In genomic region chr16:31268891-31269290, GRCh38 we compare ENCODE assay signal across 25 cellular contexts. TPM values are rescaled to one million over a fixed set of nuclear protein-coding genes. Genes with fewer than 3 reads are reported as not detected.
DNase-seq lines count a peak whose midpoint lies in the region; ATAC-seq and TF ChIP-seq lines count a peak whose summit lies in the region.
"Had no signal": no experiment of that assay in that cellular context is flagged by ENCODE, and none has a peak within 500 bp of the region (broad histone marks: within the 10 kb centered on the region; RNA-seq: fewer than 3 reads in every experiment).

No MANE protein-coding gene starts in this region.

- H3K27me3 Mint-ChIP-seq in dendritic cell treated with granulocyte-macrophage colony-stimulating factor and Interleukin-4, amounts not matched to agents 40 ng/mL and 50 ng/mL, for 4 days = no peaks in the 10 kb centered on the region
- H3K27me3 Mint-ChIP-seq in osteocyte (ENCODE audit: unreplicated experiment) (peaks cover 15% of the 10 kb centered on the region), neural progenitor cell (ENCODE audit: insufficient read depth, low read depth) (peaks cover 2% of the 10 kb centered on the region)

- no peaks in the 10 kb centered on the region for H3K36me3 ChIP-seq in OCI-LY3 (replicated peaks; ENCODE audit: low read depth, low read length)
- no peaks in the 10 kb centered on the region for H3K36me3 ChIP-seq in neural progenitor cell

- H3K27ac Mint-ChIP-seq in dendritic cell treated with granulocyte-macrophage colony-stimulating factor and Interleukin-4, amounts not matched to agents 40 ng/mL and 50 ng/mL, for 4 days = peak overlapping the region; percentile 31
- no peak overlapping the region for H3K27ac Mint-ChIP-seq in osteocyte (ENCODE audit: unreplicated experiment)
- H3K27ac Mint-ChIP-seq in neural progenitor cell = no peak overlapping the region

- H3K9me3 ChIP-seq in OCI-LY3 (ENCODE audit: insufficient read depth, low read length) = no peaks in the 10 kb centered on the region
- no peaks in the 10 kb centered on the region for H3K9me3 ChIP-seq in neural progenitor cell (ENCODE audit: low read depth)

- H3K9ac ChIP-seq in OCI-LY3 (ENCODE audit: low read length) (no peak overlapping the region), neural progenitor cell (no peak overlapping the region)
- H3K9ac ChIP-seq: KMS-11 had no signal

- no peaks in the 10 kb centered on the region for H3F3A ChIP-seq in neural progenitor cell (ENCODE audit: low read depth)

- ATAC-seq in HG02798 (IDR thresholded peaks at IDR 0.05; ENCODE audit: poor library complexity, unreplicated experiment) = no peak
- ATAC-seq: HCT116, Right ventricle myocardium inferior had no signal

- no peaks in the 10 kb centered on the region for H3K27me3 ChIP-seq in OCI-LY3 (ENCODE audit: low read depth, low read length)
- no peaks in the 10 kb centered on the region for H3K27me3 ChIP-seq in neural progenitor cell

- H3K9me3 Mint-ChIP-seq in dendritic cell treated with granulocyte-macrophage colony-stimulating factor and Interleukin-4, amounts not matched to agents 40 ng/mL and 50 ng/mL, for 4 days = no peaks in the 10 kb centered on the region
- H3K9me3 Mint-ChIP-seq in osteocyte (ENCODE audit: unreplicated experiment) = no peaks in the 10 kb centered on the region
- H3K9me3 Mint-ChIP-seq in neural progenitor cell = no peaks in the 10 kb centered on the region

- peaks cover 67% of the 10 kb centered on the region for H3K4me1 Mint-ChIP-seq in dendritic cell treated with granulocyte-macrophage colony-stimulating factor and Interleukin-4, amounts not matched to agents 40 ng/mL and 50 ng/mL, for 4 days (ENCODE audit: low read depth)
- peaks cover 3% of the 10 kb centered on the region for H3K4me1 Mint-ChIP-seq in osteocyte (ENCODE audit: unreplicated experiment)
- H3K4me1 Mint-ChIP-seq in neural progenitor cell = no peaks in the 10 kb centered on the region

- peak overlapping the region; percentile 29 for H3K4me2 ChIP-seq in OCI-LY3 (ENCODE audit: low read length)
- H3K4me2 ChIP-seq in neural progenitor cell = no peak overlapping the region
- H3K4me2 ChIP-seq: KMS-11 had no signal

- H3K36me3 Mint-ChIP-seq in dendritic cell treated with granulocyte-macrophage colony-stimulating factor and Interleukin-4, amounts not matched to agents 40 ng/mL and 50 ng/mL, for 4 days (ENCODE audit: low read depth) = peaks cover 97% of the 10 kb centered on the region
- no peaks in the 10 kb centered on the region for H3K36me3 Mint-ChIP-seq in osteocyte (ENCODE audit: unreplicated experiment)
- H3K36me3 Mint-ChIP-seq in neural progenitor cell = no peaks in the 10 kb centered on the region

- H3K4me3 ChIP-seq in OCI-LY3 (ENCODE audit: low read length) (no peak overlapping the region), neural progenitor cell (no peak overlapping the region)

- no peaks in the 10 kb centered on the region for H3K79me2 ChIP-seq in OCI-LY3 (ENCODE audit: low read length)
- no peaks in the 10 kb centered on the region for H3K79me2 ChIP-seq in neural progenitor cell (ENCODE audit: low read depth)

- H2AFZ ChIP-seq in OCI-LY3 (ENCODE audit: low read depth, low read length) (no peak overlapping the region), neural progenitor cell (replicated peaks) (no peak overlapping the region)

- no peak overlapping the region for H3K4me3 Mint-ChIP-seq in dendritic cell treated with granulocyte-macrophage colony-stimulating factor and Interleukin-4, amounts not matched to agents 40 ng/mL and 50 ng/mL, for 4 days
- H3K4me3 Mint-ChIP-seq in osteocyte (ENCODE audit: unreplicated experiment) (no peak overlapping the region), neural progenitor cell (no peak overlapping the region)

- TF ChIP-seq CTCF in OCI-LY3 (IDR thresholded peaks at IDR 0.05; ENCODE audit: low read depth, low read length) = no peak
- no peak for TF ChIP-seq CTCF in osteocyte (IDR thresholded peaks at IDR 0.05)
- no peak for TF ChIP-seq CTCF in neural progenitor cell (IDR thresholded peaks at IDR 0.05)

- intact Hi-C loops in dendritic cell treated with granulocyte-macrophage colony-stimulating factor and Interleukin-4, amounts not matched to agents 40 ng/mL and 50 ng/mL, for 4 days (cut with micrococcal nuclease) = loop anchor here (10.0 kb wide), 1 partner anchor 46 kb away; no protein-coding TSS in a partner anchor

- H4K20me1 ChIP-seq in OCI-LY3 (ENCODE audit: insufficient read depth, low read length) (no peaks in the 10 kb centered on the region), neural progenitor cell (ENCODE audit: low read depth) (no peaks in the 10 kb centered on the region)

- H3K4me1 ChIP-seq in OCI-LY3 (ENCODE audit: low read length) (peaks cover 56% of the 10 kb centered on the region), neural progenitor cell (no peaks in the 10 kb centered on the region)

- peak; percentile 44 for DNase-seq in activated CD8-positive, alpha-beta memory T cell treated with anti-CD3 and anti-CD28 coated beads for 24 hours
- DNase-seq in activated CD8-positive, alpha-beta memory T cell treated with anti-CD3 and anti-CD28 coated beads, Interleukin-2, amount 50 U/mL, for 4 hours = no peak
- DNase-seq in osteocyte (ENCODE audit: extremely low spot score, unreplicated experiment) = peak; percentile 49
- no peak for DNase-seq in NCI-H1092 treated with DMSO at 0.1 percent for 48 hours (lab: John Stamatoyannopoulos, UW)
- no peak for DNase-seq in neural progenitor cell (ENCODE audit: low spot score)
- DNase-seq: AML-193, DMS53, GDM1, GOT3, IMR-90, NCI-H1105, NCI-H146, NCI-H2029, NCI-H226, NCI-H524, NCI-H82 had no signal

- H3K27ac ChIP-seq in OCI-LY3 (ENCODE audit: low read length) = no peak overlapping the region
- H3K27ac ChIP-seq in neural progenitor cell = no peak overlapping the region
- H3K27ac ChIP-seq: C4-2B, KMS-11 had no signal

RNA-seq across cellular contexts. Expression of gene ITGAM, which starts 9.1 kb away (rescaled TPM):
- not detected in 2 replicates for total RNA-seq in osteocyte
- total RNA-seq in neural progenitor cell (ENCODE audit: low replicate concordance) = not detected in 2 replicates

RNA-seq across cellular contexts. Expression of gene PYDC1, which starts 52.0 kb away (rescaled TPM):
- not detected in 2 replicates for total RNA-seq in osteocyte
- not detected in 2 replicates for total RNA-seq in neural progenitor cell (ENCODE audit: low replicate concordance)
- total RNA-seq: A172, IMR-90, OCI-LY7, Right ventricle myocardium inferior had no signal

RNA-seq across cellular contexts. Expression of gene TRIM72, which starts 55.0 kb away (rescaled TPM):
- total RNA-seq in osteocyte (not detected in 2 replicates), neural progenitor cell (ENCODE audit: low replicate concordance) (0.07 TPM in 1 of 2 replicates, not detected in the other)
- total RNA-seq: IMR-90 had no signal

Comparison
In these comparisons a context has a peak if more than half of its experiments do, and no peak if none do; other contexts are left out.
1. DNase-seq: peak in activated CD8-positive, alpha-beta memory T cell treated with anti-CD3 and anti-CD28 coated beads for 24 hours (single experiment) and osteocyte (single experiment); none in activated CD8-positive, alpha-beta memory T cell treated with anti-CD3 and anti-CD28 coated beads, Interleukin-2, amount 50 U/mL, for 4 hours (single experiment), NCI-H1092 treated with DMSO at 0.1 percent for 48 hours (single experiment) and neural progenitor cell (single experiment).